In the genomic region with DNA sequence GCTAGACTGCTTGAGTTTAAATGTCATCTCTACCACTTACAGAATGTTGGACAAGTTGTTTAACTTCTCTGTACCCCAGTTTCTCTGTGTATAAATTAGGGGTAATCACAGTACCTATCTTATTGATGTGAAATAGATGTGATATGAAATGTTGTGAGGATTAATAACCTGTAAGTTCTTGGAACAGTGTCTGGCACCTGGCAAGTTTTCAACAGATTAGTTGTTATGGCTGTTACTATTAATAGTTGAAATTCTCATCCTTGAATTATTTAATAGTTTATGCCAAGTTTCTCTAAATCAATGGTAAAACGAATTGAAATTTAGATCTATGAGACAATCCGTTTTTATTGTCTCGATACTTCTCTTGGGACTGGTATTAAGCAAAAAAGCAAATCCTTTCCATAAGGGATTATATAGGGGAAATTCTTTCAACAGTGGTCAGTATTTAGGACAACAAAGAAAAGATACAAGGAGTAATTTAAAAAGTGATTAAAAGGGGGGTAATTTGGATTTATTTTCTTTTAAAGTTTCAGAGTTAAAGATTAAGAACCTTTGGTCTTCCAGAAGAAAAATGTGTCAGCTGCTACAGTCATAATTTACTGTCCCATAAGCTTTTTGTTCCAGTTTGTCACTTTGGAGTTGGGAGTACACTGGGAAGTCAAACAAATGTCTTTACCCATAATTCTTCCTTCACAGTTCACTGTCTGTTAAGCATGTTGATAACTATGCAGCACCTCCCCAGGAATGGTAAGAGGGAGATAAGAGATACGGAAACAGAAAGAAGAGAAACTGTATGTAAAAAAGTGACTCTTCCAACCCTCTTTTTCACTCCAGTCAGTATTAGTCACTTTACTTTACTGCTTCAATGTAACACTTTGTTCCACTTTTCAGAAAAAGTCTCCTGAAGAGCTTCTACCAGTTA, we compare ENCODE assay signal across 22 cellular contexts. TPM values are rescaled to one million over a fixed set of nuclear protein-coding genes. Genes with fewer than 3 reads are reported as not detected.
DNase-seq lines count a peak whose midpoint lies in the region; ATAC-seq, FAIRE-seq and TF ChIP-seq lines count a peak whose summit lies in the region.
"Had no signal": no experiment of that assay in that cellular context is flagged by ENCODE, and none has a peak within 500 bp of the region (broad histone marks: within the 10 kb centered on the region; RNA-seq: fewer than 3 reads in every experiment).

No MANE protein-coding gene starts in this region.

- H3K36me3 Mint-ChIP-seq in activated naive CD8-positive, alpha-beta T cell: peaks cover 39% of the 10 kb centered on the region

- 38% methylated on average over 4 of the region's 4 CpGs for WGBS in right cardiac atrium
- 55 to 64% (median 59%) methylated on average over 4 of the region's 4 CpGs for WGBS in small intestine, 3 donors
- WGBS in esophagus squamous epithelium, 2 donors: 50 to 59% methylated on average over 4 of the region's 4 CpGs

- no peak for TF ChIP-seq POLR2A in esophagus squamous epithelium (IDR thresholded peaks at IDR 0.05)

- no peaks in the 10 kb centered on the region for H3K27me3 Mint-ChIP-seq in activated naive CD8-positive, alpha-beta T cell
- H3K27me3 Mint-ChIP-seq: stimulated activated naive CD8-positive, alpha-beta T cell treated with anti-CD3 and anti-CD28 coated beads, Interleukin-15, Interleukin-2, amounts not matched to agents 100 ng/mL and 50 ng/mL, for 24 hours; type B pancreatic cell had no signal

- H3K9me3 ChIP-seq in right cardiac atrium (ENCODE audit: control insufficient read depth, low read length): no peaks in the 10 kb centered on the region
- H3K9me3 ChIP-seq in small intestine (ENCODE audit: control insufficient read depth, low read depth): no peaks in the 10 kb centered on the region
- H3K9me3 ChIP-seq in effector memory CD4-positive, alpha-beta T cell (ENCODE audit: control insufficient read depth, low read length): no peaks in the 10 kb centered on the region
- H3K9me3 ChIP-seq in esophagus squamous epithelium: no peaks in the 10 kb centered on the region
- H3K9me3 ChIP-seq: sigmoid colon had no signal

- FAIRE-seq in small intestine (lab: Jason Lieb, UNC): no peak
- FAIRE-seq: bronchial epithelial cell had no signal

- no peak overlapping the region for H3K4me3 ChIP-seq in right cardiac atrium (ENCODE audit: low read length)
- no peak overlapping the region for H3K4me3 ChIP-seq in small intestine (ENCODE audit: low read depth in 1 of 2, low read length in 2 of 2)
- no peak overlapping the region for H3K4me3 ChIP-seq in effector memory CD4-positive, alpha-beta T cell (ENCODE audit: insufficient read depth, low read depth, low read length, poor library complexity, severe bottlenecking)
- no peak overlapping the region for H3K4me3 ChIP-seq in esophagus squamous epithelium
- H3K4me3 ChIP-seq: dorsolateral prefrontal cortex, sigmoid colon, SJCRH30 had no signal

- H3K4me3 Mint-ChIP-seq in activated naive CD8-positive, alpha-beta T cell: no peak overlapping the region
- H3K4me3 Mint-ChIP-seq: stimulated activated naive CD8-positive, alpha-beta T cell treated with anti-CD3 and anti-CD28 coated beads, Interleukin-15, Interleukin-2, amounts not matched to agents 100 ng/mL and 50 ng/mL, for 24 hours; T-helper 1 cell treated with Interleukin-12 subunit alpha and Interleukin-12 subunit beta and Interleukin-4 antibody, amounts not matched to agents 30 μg/mL and 1 μg/mL, for 36 hours; type B pancreatic cell; WTC11 had no signal

- H3K9me3 Mint-ChIP-seq in activated naive CD8-positive, alpha-beta T cell (ENCODE audit: low read depth): peaks cover 4% of the 10 kb centered on the region
- H3K9me3 Mint-ChIP-seq: type B pancreatic cell had no signal

- H3K4me1 Mint-ChIP-seq in activated naive CD8-positive, alpha-beta T cell (ENCODE audit: low read depth): peaks cover 74% of the 10 kb centered on the region

- intact Hi-C loops in Right ventricle myocardium superior (cut with DNase I): no loop called here
- intact Hi-C loops in cardiac septum (cut with DNase I): no loop called here
- intact Hi-C loops in right cardiac atrium (cut with DNase I): no loop called here
- intact Hi-C loops in esophagus squamous epithelium (cut with DNase I): no loop called here

- no peaks in the 10 kb centered on the region for H3K4me1 ChIP-seq in right cardiac atrium (ENCODE audit: control insufficient read depth, insufficient read depth, low read length)
- no peaks in the 10 kb centered on the region for H3K4me1 ChIP-seq in small intestine (ENCODE audit: control insufficient read depth in 2 of 2, insufficient read depth in 1 of 2, low read depth in 1 of 2, low read length in 1 of 2)
- H3K4me1 ChIP-seq in effector memory CD4-positive, alpha-beta T cell (ENCODE audit: control insufficient read depth, insufficient read depth, low read length, poor library complexity, severe bottlenecking): no peaks in the 10 kb centered on the region
- no peaks in the 10 kb centered on the region for H3K4me1 ChIP-seq in esophagus squamous epithelium

- H3K36me3 ChIP-seq in small intestine (ENCODE audit: control insufficient read depth in 2 of 2, insufficient read depth in 2 of 2, low read length in 2 of 2): no peaks in the 10 kb centered on the region
- H3K36me3 ChIP-seq in effector memory CD4-positive, alpha-beta T cell (ENCODE audit: control insufficient read depth, insufficient read depth, low read length): no peaks in the 10 kb centered on the region
- H3K36me3 ChIP-seq in esophagus squamous epithelium: no peaks in the 10 kb centered on the region

- TF ChIP-seq CTCF in esophagus squamous epithelium (IDR thresholded peaks at IDR 0.05): no peak

- H3K27ac Mint-ChIP-seq in activated naive CD8-positive, alpha-beta T cell: peak overlapping the region; percentile 72
- H3K27ac Mint-ChIP-seq: stimulated activated naive CD8-positive, alpha-beta T cell treated with anti-CD3 and anti-CD28 coated beads, Interleukin-15, Interleukin-2, amounts not matched to agents 100 ng/mL and 50 ng/mL, for 24 hours; T-helper 1 cell treated with Interleukin-12 subunit alpha and Interleukin-12 subunit beta and Interleukin-4 antibody, amounts not matched to agents 30 μg/mL and 1 μg/mL, for 36 hours; type B pancreatic cell; WTC11 had no signal

- H3K27ac ChIP-seq in right cardiac atrium (ENCODE audit: low read length): no peak overlapping the region
- no peak overlapping the region for H3K27ac ChIP-seq in small intestine (ENCODE audit: low read depth in 1 of 2, low read length in 1 of 2)
- H3K27ac ChIP-seq in effector memory CD4-positive, alpha-beta T cell (ENCODE audit: insufficient read depth, low read length, poor library complexity, severe bottlenecking): no peak overlapping the region
- no peak overlapping the region for H3K27ac ChIP-seq in esophagus squamous epithelium
- H3K27ac ChIP-seq: dorsolateral prefrontal cortex, SJCRH30 had no signal

- DNase-seq in Right ventricle myocardium superior (no peak), cardiac septum (ENCODE audit: low spot score) (no peak), right cardiac atrium (no peak), small intestine (peak; percentile 29), esophagus squamous epithelium (lab: John Stamatoyannopoulos, UW) (no peak)
- DNase-seq in effector memory CD4-positive, alpha-beta T cell: no peak
- DNase-seq: AML-193, DND-41, dorsolateral prefrontal cortex, H7, NCI-H1436 treated with DMSO at 0.1 percent for 48 hours, NCI-H774, sigmoid colon, SJCRH30 had no signal

- H3K27me3 ChIP-seq in right cardiac atrium (ENCODE audit: control insufficient read depth, insufficient read depth): no peaks in the 10 kb centered on the region
- H3K27me3 ChIP-seq in small intestine (ENCODE audit: control insufficient read depth in 2 of 2, insufficient read depth in 2 of 2, low read length in 2 of 2): no peaks in the 10 kb centered on the region
- no peaks in the 10 kb centered on the region for H3K27me3 ChIP-seq in effector memory CD4-positive, alpha-beta T cell (replicated peaks; ENCODE audit: control insufficient read depth, insufficient read depth, low read length, poor library complexity, severe bottlenecking)
- H3K27me3 ChIP-seq in esophagus squamous epithelium: no peaks in the 10 kb centered on the region
- H3K27me3 ChIP-seq: dorsolateral prefrontal cortex, sigmoid colon, SJCRH30 had no signal

- ATAC-seq in Right ventricle myocardium superior (ENCODE audit: poor library complexity) (peak; percentile 45), right cardiac atrium (peak; percentile 32 to 65), HG03457 (IDR thresholded peaks at IDR 0.05; ENCODE audit: unreplicated experiment) (no peak)
- ATAC-seq: WTC11 had no signal

RNA-seq across cellular contexts. Expression of gene PDE3B, which starts 13.2 kb away (rescaled TPM):
- total RNA-seq in Right ventricle myocardium superior (5.3 TPM), cardiac septum (8.7 TPM), right cardiac atrium (10 to 100 TPM in 1 of 4 donors, 1 to 10 TPM in 3; 8.3 to 18.6 (median 9.4) TPM), esophagus squamous epithelium (10 to 100 TPM in 1 of 4 donors, 1 to 10 TPM in 3; 1.2 to 12.6 (median 2.1) TPM)
- polyA plus RNA-seq in right cardiac atrium (4.9 TPM), small intestine (1 to 10 TPM in 1 of 3 donors, under 1 TPM in 2; 0.67 to 4.1 (median 0.81) TPM)
- total RNA-seq: OCI-LY7 had no signal
